ENCODE assay signal across 1 cellular context in genomic region chr6:161152904-161153662, GRCh38.
TF ChIP-seq lines count a peak whose summit lies in the region.

No MANE protein-coding gene starts in this region.

TF ChIP-seq in K562, 482 proteins besides CTCF, POLR2A, EP300 and RAD21 (continued from another document and continues in another):
- no peak for TF ChIP-seq E2F1 (CRISPR knock-in tag; IDR thresholded peaks at IDR 0.05)
- TF ChIP-seq MAX (CRISPR knock-in tag; IDR thresholded peaks at IDR 0.05) = no peak
- TF ChIP-seq CC2D1A (IDR thresholded peaks at IDR 0.05) = 0 out of 2 replicates have a peak, but pooled peaks have one; percentile 41
- no peak for TF ChIP-seq KAT2B (IDR thresholded peaks at IDR 0.05; ENCODE audit: low read depth, low read length)
- no peak for TF ChIP-seq NCOA6 (IDR thresholded peaks at IDR 0.05)
- TF ChIP-seq RBBP5 (IDR thresholded peaks at IDR 0.05; ENCODE audit: borderline replicate concordance, insufficient read depth, low read length, poor library complexity, severe bottlenecking) = no peak
- TF ChIP-seq SIN3B (IDR thresholded peaks at IDR 0.05; ENCODE audit: low read depth) = no peak
- TF ChIP-seq CCAR2 (IDR thresholded peaks at IDR 0.05; ENCODE audit: low read depth, low read length) = no peak
- TF ChIP-seq E2F8 (IDR thresholded peaks at IDR 0.05; ENCODE audit: low read depth, partially characterized antibody) = no peak
- TF ChIP-seq RUNX1 (IDR thresholded peaks at IDR 0.05; ENCODE audit: low read depth) = no peak
- TF ChIP-seq ATF7 (IDR thresholded peaks at IDR 0.05) = no peak
- TF ChIP-seq DEAF1 (CRISPR knock-in tag; IDR thresholded peaks at IDR 0.05) = peak; percentile 44; the same call in 1 of the 2 replicates
- TF ChIP-seq ELK1 (CRISPR knock-in tag; IDR thresholded peaks at IDR 0.05) = no peak
- no peak for TF ChIP-seq CREB1 (IDR thresholded peaks at IDR 0.05)
- TF ChIP-seq CREB1 (CRISPR knock-in tag; IDR thresholded peaks at IDR 0.05) = no peak
- TF ChIP-seq HMGXB4 (CRISPR knock-in tag; IDR thresholded peaks at IDR 0.05) = 0 out of 2 replicates have a peak, but pooled peaks have one; percentile 18
- no peak for TF ChIP-seq CBX2 (IDR thresholded peaks at IDR 0.05; ENCODE audit: insufficient read depth, low read length, poor library complexity, severe bottlenecking)
- TF ChIP-seq ARID2 (IDR thresholded peaks at IDR 0.05) = peak; percentile 37; the same call in 1 of the 2 replicates
- no peak for TF ChIP-seq BHLHE40 (IDR thresholded peaks at IDR 0.05; ENCODE audit: low read length)
- TF ChIP-seq ZC3H11A (IDR thresholded peaks at IDR 0.05; ENCODE audit: low read depth, low read length) = no peak
- TF ChIP-seq KDM1A (IDR thresholded peaks at IDR 0.05) = no peak
- no peak for TF ChIP-seq HEY1 (CRISPR knock-in tag; IDR thresholded peaks at IDR 0.05; ENCODE audit: borderline replicate concordance)
- TF ChIP-seq ZNF212 (CRISPR knock-in tag; IDR thresholded peaks at IDR 0.05) = no peak
- TF ChIP-seq HNRNPLL (IDR thresholded peaks at IDR 0.05; ENCODE audit: low read depth, low read length, poor library complexity, severe bottlenecking) = no peak
- TF ChIP-seq NONO (IDR thresholded peaks at IDR 0.05; ENCODE audit: low read depth in 2 of 2, low read length in 1 of 2) = no peak
- TF ChIP-seq USF1 (CRISPR knock-in tag; IDR thresholded peaks at IDR 0.05) = peak; percentile 23; the same call in 1 of the 2 replicates
- no peak for TF ChIP-seq ADNP (tag; IDR thresholded peaks at IDR 0.05)
- no peak for TF ChIP-seq BRCA1 (IDR thresholded peaks at IDR 0.05)
- TF ChIP-seq BRCA1 (CRISPR knock-in tag; IDR thresholded peaks at IDR 0.05) = no peak
- TF ChIP-seq BCLAF1 (IDR thresholded peaks at IDR 0.05; ENCODE audit: borderline replicate concordance in 1 of 2, control insufficient read depth in 1 of 2, low read depth in 2 of 2, low read length in 1 of 2) = no peak
- 0 out of 2 replicates have a peak, but pooled peaks have one; percentile 34 for TF ChIP-seq POLR2G (IDR thresholded peaks at IDR 0.05; ENCODE audit: low read depth, low read length)
- no peak for TF ChIP-seq ZNF143 (CRISPR knock-in tag; IDR thresholded peaks at IDR 0.05)
- TF ChIP-seq FOSL1 (tag; conservative IDR thresholded peaks at IDR 0.05) = no peak
- TF ChIP-seq ZKSCAN8 (CRISPR knock-in tag; IDR thresholded peaks at IDR 0.05) = no peak
- TF ChIP-seq MTA2 (IDR thresholded peaks at IDR 0.05; ENCODE audit: low read depth) = no peak
- no peak for TF ChIP-seq MGA (IDR thresholded peaks at IDR 0.05)
